11 cellular contexts compared by ENCODE assay signal in genomic region chr5:112142769-112143270, GRCh38.
A peak's percentile ranks its signal among the peaks of the same experiment; 100 is the strongest.
DNase-seq lines count a peak whose midpoint lies in the region; ATAC-seq and TF ChIP-seq lines count a peak whose summit lies in the region.
"Had no signal": no experiment of that assay in that cellular context is flagged by ENCODE, and none has a peak within 500 bp of the region (broad histone marks: within the 10 kb centered on the region; RNA-seq: fewer than 3 reads in every experiment).

No MANE protein-coding gene starts in this region.

- H3K27me3 Mint-ChIP-seq in HFFc6 (ENCODE audit: insufficient read depth) = no peaks in the 10 kb centered on the region
- H3K27me3 Mint-ChIP-seq: brain had no signal

- H3K9me3 Mint-ChIP-seq in HFFc6 = no peaks in the 10 kb centered on the region
- H3K9me3 Mint-ChIP-seq: brain, H9 had no signal

- no peak overlapping the region for H3K27ac Mint-ChIP-seq in HFFc6
- H3K27ac Mint-ChIP-seq: H9 had no signal

- no peak for ATAC-seq in HG03095 (IDR thresholded peaks at IDR 0.05; ENCODE audit: unreplicated experiment)

- TF ChIP-seq CTCF in HFFc6 (IDR thresholded peaks at IDR 0.05) = no peak

- no peak overlapping the region for H3K4me3 Mint-ChIP-seq in HFFc6
- H3K4me3 Mint-ChIP-seq: brain, H9 had no signal

- DNase-seq in GM03348 (ENCODE audit: low spot score) (peak; percentile 12), HFFc6 (peak; percentile 53), NCI-H446 treated with DMSO at 0.1 percent for 48 hours (lab: John Stamatoyannopoulos, UW) (peak; percentile 44), glomerular visceral epithelial cell (ENCODE audit: extremely low spot score) (peak; percentile 71), NCI-H187 treated with DMSO at 0.1 percent for 48 hours (lab: John Stamatoyannopoulos, UW) (no peak), GM19240 (ENCODE audit: insufficient read length, low spot score) (no peak)
- DNase-seq in stimulated activated CD8-positive, alpha-beta memory T cell treated with anti-CD3 and anti-CD28 coated beads, Interleukin-4, amount 100 ng/mL, for 48 hours = no peak
- DNase-seq: H9, NCI-H1436 treated with DMSO at 0.1 percent for 48 hours had no signal

- H3K4me1 Mint-ChIP-seq in HFFc6 (ENCODE audit: low read depth) = peaks cover 31% of the 10 kb centered on the region
- H3K4me1 Mint-ChIP-seq: H9 had no signal

- no peaks in the 10 kb centered on the region for H3K36me3 Mint-ChIP-seq in HFFc6 (ENCODE audit: low read depth)
- H3K36me3 Mint-ChIP-seq: brain had no signal

Comparison
In these comparisons a context has a peak if more than half of its experiments do, and no peak if none do; other contexts are left out.
1. DNase-seq: peak in GM03348 (single experiment), HFFc6 (single experiment), NCI-H446 treated with DMSO at 0.1 percent for 48 hours (single experiment) and glomerular visceral epithelial cell (single experiment); none in NCI-H187 treated with DMSO at 0.1 percent for 48 hours (single experiment), stimulated activated CD8-positive, alpha-beta memory T cell treated with anti-CD3 and anti-CD28 coated beads, Interleukin-4, amount 100 ng/mL, for 48 hours (single experiment) and GM19240 (single experiment).